ENCODE assay signal across 8 cellular contexts in the genomic region with DNA sequence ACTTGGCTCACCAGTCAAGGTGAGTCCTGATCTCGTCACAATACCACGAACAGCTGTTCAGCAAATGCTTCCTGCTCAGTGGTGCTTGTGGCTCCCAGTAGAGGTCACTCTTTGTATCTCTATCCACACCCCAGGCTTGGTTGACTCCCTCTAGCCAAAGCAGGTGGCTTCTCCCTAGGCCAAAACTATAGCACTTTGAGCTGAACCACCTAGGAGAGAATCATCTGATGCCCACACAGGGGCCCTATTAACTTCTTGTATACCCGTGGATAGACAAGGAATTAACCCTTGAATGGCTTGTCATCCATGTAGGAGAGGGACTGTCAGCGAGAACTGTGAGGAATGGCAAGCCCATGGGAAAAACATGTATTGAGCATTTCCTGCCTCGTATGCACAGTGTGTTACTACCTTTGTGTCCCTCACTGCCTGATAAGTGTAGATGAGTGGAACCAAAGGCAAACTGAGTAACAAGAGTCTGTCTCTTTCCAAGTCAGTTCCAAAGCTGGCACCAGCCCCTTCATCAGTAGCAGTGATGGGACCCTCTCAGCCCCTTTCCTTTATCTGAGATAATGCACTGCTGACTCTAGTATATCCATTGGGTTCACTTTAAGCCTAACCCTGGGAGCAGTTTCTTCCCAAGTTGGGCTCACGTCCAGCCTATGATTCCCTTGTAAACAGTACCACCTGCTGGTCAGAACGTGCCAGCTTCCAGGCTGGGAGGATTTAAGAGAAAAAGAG. TPM values are rescaled to one million over a fixed set of nuclear protein-coding genes. Genes with fewer than 3 reads are reported as not detected.
A peak's percentile ranks its signal among the peaks of the same experiment; 100 is the strongest.
DNase-seq lines count a peak whose midpoint lies in the region; ATAC-seq and TF ChIP-seq lines count a peak whose summit lies in the region.

No MANE protein-coding gene starts in this region.

- no peak for TF ChIP-seq POLR2A in GM18505 (IDR thresholded peaks at IDR 0.05; ENCODE audit: borderline replicate concordance, extremely low read depth, insufficient read depth, insufficient read length)

- no peak overlapping the region for H3K27ac Mint-ChIP-seq in GM23338

- H3K9me3 Mint-ChIP-seq in GM23338, result no peaks in the 10 kb centered on the region

- no peaks in the 10 kb centered on the region for H3K27me3 ChIP-seq in GM23338 (ENCODE audit: insufficient read depth)

- H3K4me1 Mint-ChIP-seq in GM23338, result peaks cover 37% of the 10 kb centered on the region

- H3K4me3 Mint-ChIP-seq in GM23338, result no peak overlapping the region

- H3K27ac ChIP-seq in GM23338 (ENCODE audit: low read depth), result peak overlapping the region; percentile 33; the same call in 1 of the 2 replicates

- H4K20me1 ChIP-seq in GM23338 (replicated peaks; ENCODE audit: insufficient read depth), result peaks cover 54% of the 10 kb centered on the region

- intact Hi-C loops in sciatic nerve (cut with DNase I), result loop anchor here (5.0 kb wide), 1 partner anchor 202 kb away; no protein-coding TSS in a partner anchor

- H3F3A ChIP-seq in GM23338 (replicated peaks; ENCODE audit: low read depth), result 0 out of 2 replicates have a peak, but pooled peaks cover 4% of the 10 kb centered on the region

- H3K79me2 ChIP-seq in GM23338 (replicated peaks; ENCODE audit: insufficient read depth), result peaks cover 43% of the 10 kb centered on the region

- TF ChIP-seq CTCF in GM23338 (conservative IDR thresholded peaks at IDR 0.05; ENCODE audit: low read depth in 2 of 2) (peak; percentile 93 to 99), astrocyte of the cerebellum (IDR thresholded peaks at IDR 0.05; ENCODE audit: low read depth, low read length, missing control alignments) (peak; percentile 83)

- peaks cover 21% of the 10 kb centered on the region for H3K4me1 ChIP-seq in GM23338 (ENCODE audit: insufficient read depth)

- peaks cover 21% of the 10 kb centered on the region for H3K36me3 Mint-ChIP-seq in GM23338 (ENCODE audit: low read depth)

- DNase-seq in Caki2 (ENCODE audit: low read depth) (peak; percentile 82), GM23338 (ENCODE audit: low spot score) (peak; percentile 94), NCI-H1417 treated with DMSO at 0.1 percent for 48 hours (lab: John Stamatoyannopoulos, UW) (peak; percentile 56), T-helper 1 cell (peak in 4 of 5 donors; percentile 26 to 51 (median 39)), astrocyte of the cerebellum (ENCODE audit: low read depth) (peak; percentile 84), hepatic stellate cell (ENCODE audit: low spot score) (peak; percentile 74), sciatic nerve (ENCODE audit: low spot score) (peak; percentile 86)

- in situ Hi-C loops in Caki2 (cut with HindIII; ENCODE audit: low pct_unique_long_range_greater_than_20kb, low sequenced_read_pairs) (no loop called here), astrocyte of the cerebellum (cut with HindIII; ENCODE audit: low sequenced_read_pairs) (loop anchor here (5.0 kb wide), 1 partner anchor 38 kb away; no protein-coding TSS in a partner anchor)

- no peak overlapping the region for H2AFZ ChIP-seq in GM23338

- peak; percentile 87 for ATAC-seq in GM23338
- ATAC-seq in sciatic nerve, result peak; percentile 90
- no peak for ATAC-seq in GM18505 (IDR thresholded peaks at IDR 0.05; ENCODE audit: unreplicated experiment)

- H3K27me3 Mint-ChIP-seq in GM23338 (ENCODE audit: insufficient read depth, low read depth, poor library complexity), result peaks cover 4% of the 10 kb centered on the region

- H3K4me3 ChIP-seq in GM23338, result no peak overlapping the region
- H3K4me3 ChIP-seq in astrocyte of the cerebellum (ENCODE audit: low read depth, low read length), result no peak overlapping the region

- no peak overlapping the region for H3K4me2 ChIP-seq in GM23338

- H3K36me3 ChIP-seq in GM23338 (ENCODE audit: insufficient read depth), result peaks cover 3% of the 10 kb centered on the region; the same call in 1 of the 2 replicates

- no peaks in the 10 kb centered on the region for H3K9me2 ChIP-seq in GM23338 (ENCODE audit: insufficient read depth)

TF ChIP-seq in GM23338, 12 proteins besides CTCF, POLR2A, EP300 and RAD21 (continues in another document):
- TF ChIP-seq CREB1 (CRISPR knock-in tag; IDR thresholded peaks at IDR 0.05; ENCODE audit: low read depth) (no peak), EZH2 (IDR thresholded peaks at IDR 0.05; ENCODE audit: low read depth, unreplicated experiment) (no peak), STAT1 (IDR thresholded peaks at IDR 0.05; ENCODE audit: unreplicated experiment) (no peak), ZNF331 (CRISPR knock-in tag; IDR thresholded peaks at IDR 0.05; ENCODE audit: low read depth) (no peak), NANOG (IDR thresholded peaks at IDR 0.05; ENCODE audit: borderline replicate concordance) (no peak)
- TF ChIP-seq, protein P1, sequence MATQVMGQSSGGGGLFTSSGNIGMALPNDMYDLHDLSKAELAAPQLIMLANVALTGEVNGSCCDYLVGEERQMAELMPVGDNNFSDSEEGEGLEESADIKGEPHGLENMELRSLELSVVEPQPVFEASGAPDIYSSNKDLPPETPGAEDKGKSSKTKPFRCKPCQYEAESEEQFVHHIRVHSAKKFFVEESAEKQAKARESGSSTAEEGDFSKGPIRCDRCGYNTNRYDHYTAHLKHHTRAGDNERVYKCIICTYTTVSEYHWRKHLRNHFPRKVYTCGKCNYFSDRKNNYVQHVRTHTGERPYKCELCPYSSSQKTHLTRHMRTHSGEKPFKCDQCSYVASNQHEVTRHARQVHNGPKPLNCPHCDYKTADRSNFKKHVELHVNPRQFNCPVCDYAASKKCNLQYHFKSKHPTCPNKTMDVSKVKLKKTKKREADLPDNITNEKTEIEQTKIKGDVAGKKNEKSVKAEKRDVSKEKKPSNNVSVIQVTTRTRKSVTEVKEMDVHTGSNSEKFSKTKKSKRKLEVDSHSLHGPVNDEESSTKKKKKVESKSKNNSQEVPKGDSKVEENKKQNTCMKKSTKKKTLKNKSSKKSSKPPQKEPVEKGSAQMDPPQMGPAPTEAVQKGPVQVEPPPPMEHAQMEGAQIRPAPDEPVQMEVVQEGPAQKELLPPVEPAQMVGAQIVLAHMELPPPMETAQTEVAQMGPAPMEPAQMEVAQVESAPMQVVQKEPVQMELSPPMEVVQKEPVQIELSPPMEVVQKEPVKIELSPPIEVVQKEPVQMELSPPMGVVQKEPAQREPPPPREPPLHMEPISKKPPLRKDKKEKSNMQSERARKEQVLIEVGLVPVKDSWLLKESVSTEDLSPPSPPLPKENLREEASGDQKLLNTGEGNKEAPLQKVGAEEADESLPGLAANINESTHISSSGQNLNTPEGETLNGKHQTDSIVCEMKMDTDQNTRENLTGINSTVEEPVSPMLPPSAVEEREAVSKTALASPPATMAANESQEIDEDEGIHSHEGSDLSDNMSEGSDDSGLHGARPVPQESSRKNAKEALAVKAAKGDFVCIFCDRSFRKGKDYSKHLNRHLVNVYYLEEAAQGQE (IDR thresholded peaks at IDR 0.05; ENCODE audit: unreplicated experiment), result no peak

RNA-seq across cellular contexts. Expression of a gene that starts 42.5 kb away (rescaled TPM):
- 171 and 241 TPM in 2 replicates for total RNA-seq in Caki2 (2014; rRNA removed; shearing (Covaris generic); ENCODE audit: low replicate concordance)
- 117 and 124 TPM in 2 replicates for total RNA-seq in GM23338 (2014; rRNA removed; shearing (Covaris generic))
- polyA plus RNA-seq in GM23338 (2016; fragmentation: Nextera tagmentation; extraction: Ambion mirVana), result 190 and 194 TPM in 2 replicates
- 44.8 TPM for total RNA-seq in sciatic nerve

Comparison
In these comparisons a context has a peak if more than half of its experiments do, and no peak if none do; other contexts are left out.
1. DNase-seq: peak in every context shown above with its lines; median percentile 94 in GM23338; 86 in sciatic nerve; 84 in astrocyte of the cerebellum; 82 in Caki2; 74 in hepatic stellate cell; 56 in NCI-H1417 treated with DMSO at 0.1 percent for 48 hours; 39 in T-helper 1 cell.